1 cellular context compared by ENCODE assay signal in the genomic region with DNA sequence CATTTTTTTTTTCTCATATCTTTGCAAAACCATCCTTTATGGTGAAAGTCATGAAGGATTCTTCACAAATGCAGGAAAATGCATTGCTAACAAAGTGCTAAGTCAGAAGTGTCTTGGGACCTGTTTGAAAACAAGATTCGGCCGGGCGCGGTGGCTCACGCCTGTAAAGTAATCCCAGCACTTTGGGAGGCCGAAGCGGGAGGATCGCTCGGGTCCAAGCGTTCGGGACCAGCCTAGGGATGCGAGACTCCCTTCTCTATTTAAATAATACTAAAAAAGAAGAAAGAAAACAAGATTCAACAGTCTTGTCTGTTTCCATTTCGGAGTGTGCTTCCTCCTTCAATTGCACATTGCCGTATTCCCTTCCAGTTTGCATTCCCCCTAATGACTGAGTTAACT.
TF ChIP-seq lines count a peak whose summit lies in the region.

No MANE protein-coding gene starts in this region.

TF ChIP-seq in K562, 482 proteins besides CTCF, POLR2A, EP300 and RAD21:
- TF ChIP-seq FIP1L1 (IDR thresholded peaks at IDR 0.05; ENCODE audit: low read depth, low read length, poor library complexity, severe bottlenecking) (no peak), ZNF316 (IDR thresholded peaks at IDR 0.05) (peak; percentile 27; the same call in 1 of the 2 replicates), CEBPG (CRISPR knock-in tag; IDR thresholded peaks at IDR 0.05) (no peak), CEBPG (tag; conservative IDR thresholded peaks at IDR 0.05 in 1 of 2, IDR thresholded peaks at IDR 0.05 in 1 of 2) (peak in 1 of 2 experiments; percentile 27; a peak in 1 of 4 replicates), HDGF (IDR thresholded peaks at IDR 0.05) (0 out of 2 replicates have a peak, but pooled peaks have one; percentile 53), ADNP (tag; IDR thresholded peaks at IDR 0.05) (0 out of 2 replicates have a peak, but pooled peaks have one; percentile 36), ZNF263 (CRISPR knock-in tag; IDR thresholded peaks at IDR 0.05; ENCODE audit: borderline replicate concordance) (0 out of 2 replicates have a peak, but pooled peaks have one; percentile 6), NFE2 (IDR thresholded peaks at IDR 0.05; ENCODE audit: low read depth) (0 out of 2 replicates have a peak, but pooled peaks have one; percentile 10), DIDO1 (tag; IDR thresholded peaks at IDR 0.05; ENCODE audit: low read depth) (no peak), HNRNPH1 (optimal IDR thresholded peaks at IDR 0.05; ENCODE audit: low read depth, low read length) (no peak)
- TF ChIP-seq, protein P1, sequence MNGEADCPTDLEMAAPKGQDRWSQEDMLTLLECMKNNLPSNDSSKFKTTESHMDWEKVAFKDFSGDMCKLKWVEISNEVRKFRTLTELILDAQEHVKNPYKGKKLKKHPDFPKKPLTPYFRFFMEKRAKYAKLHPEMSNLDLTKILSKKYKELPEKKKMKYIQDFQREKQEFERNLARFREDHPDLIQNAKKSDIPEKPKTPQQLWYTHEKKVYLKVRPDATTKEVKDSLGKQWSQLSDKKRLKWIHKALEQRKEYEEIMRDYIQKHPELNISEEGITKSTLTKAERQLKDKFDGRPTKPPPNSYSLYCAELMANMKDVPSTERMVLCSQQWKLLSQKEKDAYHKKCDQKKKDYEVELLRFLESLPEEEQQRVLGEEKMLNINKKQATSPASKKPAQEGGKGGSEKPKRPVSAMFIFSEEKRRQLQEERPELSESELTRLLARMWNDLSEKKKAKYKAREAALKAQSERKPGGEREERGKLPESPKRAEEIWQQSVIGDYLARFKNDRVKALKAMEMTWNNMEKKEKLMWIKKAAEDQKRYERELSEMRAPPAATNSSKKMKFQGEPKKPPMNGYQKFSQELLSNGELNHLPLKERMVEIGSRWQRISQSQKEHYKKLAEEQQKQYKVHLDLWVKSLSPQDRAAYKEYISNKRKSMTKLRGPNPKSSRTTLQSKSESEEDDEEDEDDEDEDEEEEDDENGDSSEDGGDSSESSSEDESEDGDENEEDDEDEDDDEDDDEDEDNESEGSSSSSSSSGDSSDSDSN (IDR thresholded peaks at IDR 0.05; ENCODE audit: borderline replicate concordance in 1 of 2, low read depth in 2 of 2, low read length in 2 of 2): 0 out of 4 replicates have a peak, but pooled peaks of 1 of the 2 experiments have one; percentile 5
